1 cellular context compared by ENCODE assay signal in the genomic region with DNA sequence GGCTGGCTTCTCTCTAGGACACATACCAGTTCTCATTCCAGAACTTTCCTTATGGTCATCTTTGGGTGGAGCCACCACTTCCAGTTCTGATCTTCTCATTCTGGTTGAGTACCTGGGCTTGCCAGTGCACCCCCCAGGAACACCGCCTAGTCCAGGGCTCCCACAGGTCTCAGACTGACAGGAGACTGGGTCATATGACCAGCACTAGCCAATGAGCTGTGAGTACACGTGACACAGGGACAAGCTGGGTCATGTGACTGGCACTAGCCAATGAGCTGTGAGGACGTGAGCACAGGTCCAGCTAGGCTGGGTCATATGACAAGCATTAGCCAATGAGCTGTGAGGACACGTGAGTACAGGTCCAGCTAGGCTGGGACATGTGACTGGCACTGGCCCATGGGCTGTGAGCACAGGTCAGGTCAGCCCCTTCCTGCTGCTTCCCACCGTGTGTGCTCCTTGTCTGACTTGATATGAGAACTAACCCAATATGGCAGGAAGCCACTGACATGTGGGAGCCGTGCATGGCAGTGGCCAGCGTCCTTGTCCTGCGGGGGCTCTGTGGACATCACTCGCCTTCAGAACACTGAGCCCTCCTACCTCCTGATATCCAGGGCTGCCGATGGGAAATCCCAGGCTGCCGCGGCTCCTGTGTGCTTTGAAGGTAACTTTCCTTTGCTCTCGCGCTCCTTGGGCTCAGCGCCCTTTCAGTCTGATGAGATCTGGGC.
TF ChIP-seq lines count a peak whose summit lies in the region.

No MANE protein-coding gene starts in this region.

TF ChIP-seq in K562, 482 proteins besides CTCF, POLR2A, EP300 and RAD21 (continued from another document and continues in another):
- TF ChIP-seq NFE2 (IDR thresholded peaks at IDR 0.05; ENCODE audit: low read depth) (no peak), SRSF1 (IDR thresholded peaks at IDR 0.05; ENCODE audit: low read depth, low read length) (no peak), MYC (IDR thresholded peaks at IDR 0.05; ENCODE audit: low read depth, low read length) (peak; percentile 90), MYC (CRISPR knock-in tag; IDR thresholded peaks at IDR 0.05; ENCODE audit: borderline replicate concordance, low read depth) (peak; percentile 52; the same call in 1 of the 2 replicates), MAFK (IDR thresholded peaks at IDR 0.05; ENCODE audit: low read length) (0 out of 2 replicates have a peak, but pooled peaks have one; percentile 16), ELK1 (CRISPR knock-in tag; IDR thresholded peaks at IDR 0.05) (no peak), NFRKB (IDR thresholded peaks at IDR 0.05; ENCODE audit: low read depth) (no peak), DDX20 (tag; IDR thresholded peaks at IDR 0.05; ENCODE audit: low read depth) (no peak), ZNF398 (CRISPR knock-in tag; IDR thresholded peaks at IDR 0.05) (no peak), SMAD3 (CRISPR knock-in tag; conservative IDR thresholded peaks at IDR 0.05) (no peak), SP1 (CRISPR knock-in tag; IDR thresholded peaks at IDR 0.05) (no peak), SNIP1 (IDR thresholded peaks at IDR 0.05; ENCODE audit: low read depth) (no peak), ARNT (IDR thresholded peaks at IDR 0.05) (no peak), SREBF1 (IDR thresholded peaks at IDR 0.05; ENCODE audit: borderline replicate concordance, low read depth, low read length) (no peak), CREM (IDR thresholded peaks at IDR 0.05; ENCODE audit: low read depth) (peak; percentile 71), ZNF609 (CRISPR knock-in tag; IDR thresholded peaks at IDR 0.05; ENCODE audit: borderline replicate concordance) (no peak), RHOXF2B (CRISPR knock-in tag; conservative IDR thresholded peaks at IDR 0.05) (0 out of 2 replicates have a peak, but pooled peaks have one; percentile 80), PHB (CRISPR knock-in tag; IDR thresholded peaks at IDR 0.05) (0 out of 2 replicates have a peak, but pooled peaks have one; percentile 26), KDM1A (IDR thresholded peaks at IDR 0.05) (no peak), U2AF2 (optimal IDR thresholded peaks at IDR 0.05; ENCODE audit: low read depth, low read length) (no peak), TRIM28 (IDR thresholded peaks at IDR 0.05) (no peak), TSC22D4 (tag; IDR thresholded peaks at IDR 0.05) (no peak), NONO (IDR thresholded peaks at IDR 0.05; ENCODE audit: low read depth in 2 of 2, low read length in 1 of 2) (no peak), ZNF165 (CRISPR knock-in tag; IDR thresholded peaks at IDR 0.05; ENCODE audit: borderline replicate concordance) (no peak), RBM17 (IDR thresholded peaks at IDR 0.05; ENCODE audit: borderline replicate concordance, low read depth, low read length) (no peak)
- TF ChIP-seq, protein P1, sequence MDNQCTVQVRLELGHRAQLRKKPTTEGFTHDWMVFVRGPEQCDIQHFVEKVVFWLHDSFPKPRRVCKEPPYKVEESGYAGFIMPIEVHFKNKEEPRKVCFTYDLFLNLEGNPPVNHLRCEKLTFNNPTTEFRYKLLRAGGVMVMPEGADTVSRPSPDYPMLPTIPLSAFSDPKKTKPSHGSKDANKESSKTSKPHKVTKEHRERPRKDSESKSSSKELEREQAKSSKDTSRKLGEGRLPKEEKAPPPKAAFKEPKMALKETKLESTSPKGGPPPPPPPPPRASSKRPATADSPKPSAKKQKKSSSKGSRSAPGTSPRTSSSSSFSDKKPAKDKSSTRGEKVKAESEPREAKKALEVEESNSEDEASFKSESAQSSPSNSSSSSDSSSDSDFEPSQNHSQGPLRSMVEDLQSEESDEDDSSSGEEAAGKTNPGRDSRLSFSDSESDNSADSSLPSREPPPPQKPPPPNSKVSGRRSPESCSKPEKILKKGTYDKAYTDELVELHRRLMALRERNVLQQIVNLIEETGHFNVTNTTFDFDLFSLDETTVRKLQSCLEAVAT (IDR thresholded peaks at IDR 0.05) = no peak
- TF ChIP-seq, protein P2, sequence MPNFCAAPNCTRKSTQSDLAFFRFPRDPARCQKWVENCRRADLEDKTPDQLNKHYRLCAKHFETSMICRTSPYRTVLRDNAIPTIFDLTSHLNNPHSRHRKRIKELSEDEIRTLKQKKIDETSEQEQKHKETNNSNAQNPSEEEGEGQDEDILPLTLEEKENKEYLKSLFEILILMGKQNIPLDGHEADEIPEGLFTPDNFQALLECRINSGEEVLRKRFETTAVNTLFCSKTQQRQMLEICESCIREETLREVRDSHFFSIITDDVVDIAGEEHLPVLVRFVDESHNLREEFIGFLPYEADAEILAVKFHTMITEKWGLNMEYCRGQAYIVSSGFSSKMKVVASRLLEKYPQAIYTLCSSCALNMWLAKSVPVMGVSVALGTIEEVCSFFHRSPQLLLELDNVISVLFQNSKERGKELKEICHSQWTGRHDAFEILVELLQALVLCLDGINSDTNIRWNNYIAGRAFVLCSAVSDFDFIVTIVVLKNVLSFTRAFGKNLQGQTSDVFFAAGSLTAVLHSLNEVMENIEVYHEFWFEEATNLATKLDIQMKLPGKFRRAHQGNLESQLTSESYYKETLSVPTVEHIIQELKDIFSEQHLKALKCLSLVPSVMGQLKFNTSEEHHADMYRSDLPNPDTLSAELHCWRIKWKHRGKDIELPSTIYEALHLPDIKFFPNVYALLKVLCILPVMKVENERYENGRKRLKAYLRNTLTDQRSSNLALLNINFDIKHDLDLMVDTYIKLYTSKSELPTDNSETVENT (CRISPR knock-in tag; IDR thresholded peaks at IDR 0.05) = no peak
- TF ChIP-seq, protein P3, sequence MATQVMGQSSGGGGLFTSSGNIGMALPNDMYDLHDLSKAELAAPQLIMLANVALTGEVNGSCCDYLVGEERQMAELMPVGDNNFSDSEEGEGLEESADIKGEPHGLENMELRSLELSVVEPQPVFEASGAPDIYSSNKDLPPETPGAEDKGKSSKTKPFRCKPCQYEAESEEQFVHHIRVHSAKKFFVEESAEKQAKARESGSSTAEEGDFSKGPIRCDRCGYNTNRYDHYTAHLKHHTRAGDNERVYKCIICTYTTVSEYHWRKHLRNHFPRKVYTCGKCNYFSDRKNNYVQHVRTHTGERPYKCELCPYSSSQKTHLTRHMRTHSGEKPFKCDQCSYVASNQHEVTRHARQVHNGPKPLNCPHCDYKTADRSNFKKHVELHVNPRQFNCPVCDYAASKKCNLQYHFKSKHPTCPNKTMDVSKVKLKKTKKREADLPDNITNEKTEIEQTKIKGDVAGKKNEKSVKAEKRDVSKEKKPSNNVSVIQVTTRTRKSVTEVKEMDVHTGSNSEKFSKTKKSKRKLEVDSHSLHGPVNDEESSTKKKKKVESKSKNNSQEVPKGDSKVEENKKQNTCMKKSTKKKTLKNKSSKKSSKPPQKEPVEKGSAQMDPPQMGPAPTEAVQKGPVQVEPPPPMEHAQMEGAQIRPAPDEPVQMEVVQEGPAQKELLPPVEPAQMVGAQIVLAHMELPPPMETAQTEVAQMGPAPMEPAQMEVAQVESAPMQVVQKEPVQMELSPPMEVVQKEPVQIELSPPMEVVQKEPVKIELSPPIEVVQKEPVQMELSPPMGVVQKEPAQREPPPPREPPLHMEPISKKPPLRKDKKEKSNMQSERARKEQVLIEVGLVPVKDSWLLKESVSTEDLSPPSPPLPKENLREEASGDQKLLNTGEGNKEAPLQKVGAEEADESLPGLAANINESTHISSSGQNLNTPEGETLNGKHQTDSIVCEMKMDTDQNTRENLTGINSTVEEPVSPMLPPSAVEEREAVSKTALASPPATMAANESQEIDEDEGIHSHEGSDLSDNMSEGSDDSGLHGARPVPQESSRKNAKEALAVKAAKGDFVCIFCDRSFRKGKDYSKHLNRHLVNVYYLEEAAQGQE (CRISPR knock-in tag; IDR thresholded peaks at IDR 0.05; ENCODE audit: low read depth) = 0 out of 2 replicates have a peak, but pooled peaks have one; percentile 56
